Comparison of ENCODE assay signal across 12 cellular contexts in genomic region chr12:14619731-14620501, GRCh38. TPM values are rescaled to one million over a fixed set of nuclear protein-coding genes. Genes with fewer than 3 reads are reported as not detected.
DNase-seq lines count a peak whose midpoint lies in the region; ATAC-seq and TF ChIP-seq lines count a peak whose summit lies in the region.
"Had no signal": no experiment of that assay in that cellular context is flagged by ENCODE, and none has a peak within 500 bp of the region (broad histone marks: within the 10 kb centered on the region; RNA-seq: fewer than 3 reads in every experiment).

No MANE protein-coding gene starts in this region.

- no peaks in the 10 kb centered on the region for H3K27me3 ChIP-seq in neutrophil

- H3K9me3 ChIP-seq in neutrophil = no peaks in the 10 kb centered on the region

- no peak for DNase-seq in GM03348 (ENCODE audit: low spot score)
- DNase-seq in NCI-H748 (lab: John Stamatoyannopoulos, UW; ENCODE audit: unreplicated experiment) = no peak
- no peak for DNase-seq in NCI-H446 (lab: John Stamatoyannopoulos, UW)
- no peak for DNase-seq in activated CD4-positive, alpha-beta T cell treated with anti-CD3 and anti-CD28 coated beads, Interleukin-2, amount 10 ng/mL, durations not matched to agents 7 days and 5 days
- DNase-seq: activated CD8-positive, alpha-beta memory T cell treated with anti-CD3 and anti-CD28 coated beads for 24 hours; CD8-positive, alpha-beta T cell; NCI-H2171 treated with DMSO at 0.1 percent for 48 hours had no signal

- no peak overlapping the region for H3K4me3 ChIP-seq in neutrophil (ENCODE audit: low read depth in 1 of 2, low read length in 1 of 2)

- H3K27ac Mint-ChIP-seq in activated CD4-positive, alpha-beta T cell treated with anti-CD3 and anti-CD28 coated beads, Interleukin-2, amount 10 ng/mL, durations not matched to agents 7 days and 5 days = no peak overlapping the region
- H3K27ac Mint-ChIP-seq: CD8-positive, alpha-beta T cell; type B pancreatic cell had no signal

- H3K4me1 ChIP-seq in neutrophil (ENCODE audit: control insufficient read depth in 1 of 2, insufficient read depth in 1 of 2, low read depth in 1 of 2, low read length in 1 of 2) = peaks cover 36 to 80% of the 10 kb centered on the region in 2 experiments

- CTCF ChIA-PET in activated CD4-positive, alpha-beta T cell treated with anti-CD3 and anti-CD28 coated beads, Interleukin-2, amount 10 ng/mL, durations not matched to agents 7 days and 5 days (lab: Charles Lee) = interaction anchor here (0.6 to 1.6 kb wide), 4 partner anchors 8 to 401 kb away, joined by 3 to 4 read pairs (median 3); no protein-coding TSS in a partner anchor

- H3K36me3 Mint-ChIP-seq in activated CD4-positive, alpha-beta T cell treated with anti-CD3 and anti-CD28 coated beads, Interleukin-2, amount 10 ng/mL, durations not matched to agents 7 days and 5 days (ENCODE audit: low read depth) = no peaks in the 10 kb centered on the region
- H3K36me3 Mint-ChIP-seq: CD8-positive, alpha-beta T cell had no signal

- H3K27me3 Mint-ChIP-seq in activated CD4-positive, alpha-beta T cell treated with anti-CD3 and anti-CD28 coated beads, Interleukin-2, amount 10 ng/mL, durations not matched to agents 7 days and 5 days = no peaks in the 10 kb centered on the region

- peak overlapping the region; percentile 40 for H3K27ac ChIP-seq in neutrophil

- POLR2A ChIA-PET in activated CD4-positive, alpha-beta T cell treated with anti-CD3 and anti-CD28 coated beads, Interleukin-2, amount 10 ng/mL, durations not matched to agents 7 days and 5 days (lab: Charles Lee) = no interaction called here

- TF ChIP-seq CTCF in neutrophil (IDR thresholded peaks at IDR 0.05) = no peak

- no peaks in the 10 kb centered on the region for H3K4me1 Mint-ChIP-seq in activated CD4-positive, alpha-beta T cell treated with anti-CD3 and anti-CD28 coated beads, Interleukin-2, amount 10 ng/mL, durations not matched to agents 7 days and 5 days

- no peaks in the 10 kb centered on the region for H3K9me3 Mint-ChIP-seq in activated CD4-positive, alpha-beta T cell treated with anti-CD3 and anti-CD28 coated beads, Interleukin-2, amount 10 ng/mL, durations not matched to agents 7 days and 5 days
- H3K9me3 Mint-ChIP-seq: CD8-positive, alpha-beta T cell had no signal

- H3K4me3 Mint-ChIP-seq in activated CD4-positive, alpha-beta T cell treated with anti-CD3 and anti-CD28 coated beads, Interleukin-2, amount 10 ng/mL, durations not matched to agents 7 days and 5 days = no peak overlapping the region
- H3K4me3 Mint-ChIP-seq: CD8-positive, alpha-beta T cell; type B pancreatic cell had no signal

- H3K36me3 ChIP-seq in neutrophil = no peaks in the 10 kb centered on the region

- peak; percentile 67 for ATAC-seq in GM18870 (IDR thresholded peaks at IDR 0.05; ENCODE audit: unreplicated experiment)
- peak; percentile 57 for ATAC-seq in HG02623 (IDR thresholded peaks at IDR 0.05; ENCODE audit: unreplicated experiment)
- ATAC-seq in HG03565 (IDR thresholded peaks at IDR 0.05; ENCODE audit: unreplicated experiment) = peak; percentile 30
- ATAC-seq: CD8-positive, alpha-beta T cell had no signal

RNA-seq across cellular contexts. Expression of gene PLBD1, which starts 52.2 kb away (rescaled TPM):
- not detected for total RNA-seq in activated CD4-positive, alpha-beta T cell treated with anti-CD3 and anti-CD28 coated beads, Interleukin-2, amount 10 ng/mL, durations not matched to agents 7 days and 5 days
- total RNA-seq: CD8-positive, alpha-beta T cell had no signal
